In genomic region chr11:73949246-73949645, GRCh38 we compare ENCODE assay signal across 1 cellular context.
TF ChIP-seq lines count a peak whose summit lies in the region.

No MANE protein-coding gene starts in this region.

TF ChIP-seq in H1, 55 proteins besides CTCF, POLR2A, EP300 and RAD21:
- TF ChIP-seq KDM4A (IDR thresholded peaks at IDR 0.05; ENCODE audit: low read depth, low read length, severe bottlenecking): no peak
- TF ChIP-seq SIN3A (conservative IDR thresholded peaks at IDR 0.05 in 1 of 2, IDR thresholded peaks at IDR 0.05 in 1 of 2; ENCODE audit: low read depth in 1 of 2, low read length in 2 of 2): no peak
- no peak for TF ChIP-seq CREB1 (IDR thresholded peaks at IDR 0.05)
- TF ChIP-seq ASH2L (IDR thresholded peaks at IDR 0.05; ENCODE audit: low read length): no peak
- TF ChIP-seq CTBP2 (IDR thresholded peaks at IDR 0.05; ENCODE audit: borderline replicate concordance, insufficient read depth, insufficient read length, low read length): no peak
- TF ChIP-seq SRF (IDR thresholded peaks at IDR 0.05; ENCODE audit: low read depth, low read length): no peak
- no peak for TF ChIP-seq JUND (IDR thresholded peaks at IDR 0.05; ENCODE audit: low read length)
- no peak for TF ChIP-seq POLR2AphosphoS5 (IDR thresholded peaks at IDR 0.05; ENCODE audit: low read depth, low read length)
- no peak for TF ChIP-seq EZH2 (IDR thresholded peaks at IDR 0.05; ENCODE audit: low read depth, low read length, severe bottlenecking)
- TF ChIP-seq TEAD4 (IDR thresholded peaks at IDR 0.05; ENCODE audit: low read depth, low read length): no peak
- TF ChIP-seq ZNF274 (IDR thresholded peaks at IDR 0.05; ENCODE audit: borderline replicate concordance, extremely low read depth, low read length): no peak
- no peak for TF ChIP-seq EGR1 (IDR thresholded peaks at IDR 0.05; ENCODE audit: borderline replicate concordance, low read depth, low read length)
- TF ChIP-seq RFX5 (IDR thresholded peaks at IDR 0.05; ENCODE audit: borderline replicate concordance, low read depth, low read length): no peak
- no peak for TF ChIP-seq CBX8 (IDR thresholded peaks at IDR 0.05; ENCODE audit: borderline replicate concordance, low read depth, low read length)
- no peak for TF ChIP-seq KDM5A (IDR thresholded peaks at IDR 0.05; ENCODE audit: low read length)
- no peak for TF ChIP-seq RBBP5 (IDR thresholded peaks at IDR 0.05; ENCODE audit: borderline replicate concordance, low read depth, low read length)
- TF ChIP-seq TCF12 (IDR thresholded peaks at IDR 0.05; ENCODE audit: low read depth, low read length): no peak
- no peak for TF ChIP-seq NRF1 (IDR thresholded peaks at IDR 0.05; ENCODE audit: low read depth, low read length)
- no peak for TF ChIP-seq GTF2F1 (IDR thresholded peaks at IDR 0.05; ENCODE audit: borderline replicate concordance, low read depth, low read length)
